6 cellular contexts compared by ENCODE assay signal in the genomic region with DNA sequence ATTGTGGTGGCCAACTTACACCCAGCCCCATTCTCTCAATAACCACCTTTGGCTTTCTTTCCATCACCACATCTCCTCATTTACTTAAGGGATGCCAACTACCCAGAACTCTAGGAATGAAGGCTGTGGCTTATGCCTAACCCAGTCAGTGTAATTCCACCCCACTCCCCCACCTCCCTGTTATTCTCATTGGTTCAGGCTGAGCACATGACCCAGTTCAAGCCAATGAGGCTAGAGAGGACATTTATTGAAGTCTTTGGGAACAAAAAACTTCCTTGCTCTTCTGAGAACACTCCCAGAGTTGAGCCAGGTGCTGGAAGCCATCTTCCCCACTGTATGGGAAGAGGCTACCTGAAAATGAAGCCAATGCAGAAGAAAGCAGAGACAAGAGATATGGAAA. TPM values are rescaled to one million over a fixed set of nuclear protein-coding genes. Genes with fewer than 3 reads are reported as not detected.
"Had no signal": no experiment of that assay in that cellular context is flagged by ENCODE, and none has a peak within 500 bp of the region (broad histone marks: within the 10 kb centered on the region; RNA-seq: fewer than 3 reads in every experiment).

No MANE protein-coding gene starts in this region.

- H3K9me3 Mint-ChIP-seq: GM23338 had no signal

- H3K4me3 Mint-ChIP-seq: GM23338, H9 had no signal

- H2AFZ ChIP-seq: GM23338 had no signal

- H3K4me3 ChIP-seq: GM23338 had no signal

- ATAC-seq: GM23338 had no signal

- DNase-seq: H9, HCEC 1CT, IMR-90 had no signal

- H3K27ac Mint-ChIP-seq: GM23338, H9 had no signal

- H3K4me2 ChIP-seq: GM23338 had no signal

RNA-seq across cellular contexts. Expression of a gene that starts 22.8 kb away (rescaled TPM):
- total RNA-seq: GM23338, H1, H9, HT-29, IMR-90 had no signal
